ENCODE assay signal across 11 cellular contexts in the genomic region with DNA sequence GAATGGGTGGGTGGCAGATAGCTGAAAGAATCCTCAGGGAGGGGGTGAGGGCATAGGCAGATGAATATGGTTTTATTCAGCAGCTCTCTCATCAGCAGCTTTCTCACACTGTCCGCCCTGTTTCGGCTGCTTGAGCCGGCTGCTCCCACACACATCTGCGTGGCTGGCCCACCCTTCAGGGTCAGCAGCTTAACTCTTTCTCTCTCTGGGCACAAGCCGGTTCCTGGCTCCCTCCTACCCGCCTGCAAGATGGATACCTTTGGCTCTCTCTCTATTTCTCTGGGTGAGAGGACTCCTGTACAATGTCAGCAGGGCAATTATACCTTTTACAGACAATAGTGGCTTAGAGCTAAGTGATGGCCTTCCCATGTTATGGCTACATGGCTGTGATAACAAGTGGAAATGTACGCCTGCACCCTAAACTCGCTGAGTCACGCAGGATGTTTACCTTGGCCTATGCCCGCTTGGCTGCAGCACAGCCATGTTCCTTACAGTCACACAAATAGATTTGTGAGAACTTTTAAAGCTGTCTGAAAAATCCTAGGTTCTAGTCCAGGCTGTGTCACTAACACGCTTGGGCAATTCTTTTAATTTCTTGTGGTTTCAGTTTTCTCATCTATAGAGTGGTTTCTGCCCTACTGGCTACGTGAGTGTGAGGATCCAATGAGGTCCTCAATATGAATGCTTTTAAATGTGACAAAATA. TPM values are rescaled to one million over a fixed set of nuclear protein-coding genes. Genes with fewer than 3 reads are reported as not detected.
A peak's percentile ranks its signal among the peaks of the same experiment; 100 is the strongest.
DNase-seq lines count a peak whose midpoint lies in the region; ATAC-seq and TF ChIP-seq lines count a peak whose summit lies in the region.
"Had no signal": no experiment of that assay in that cellular context is flagged by ENCODE, and none has a peak within 500 bp of the region (broad histone marks: within the 10 kb centered on the region; RNA-seq: fewer than 3 reads in every experiment).

No MANE protein-coding gene starts in this region.

- H3K27ac Mint-ChIP-seq in natural killer cell treated with Interleukin-12 subunit alpha and Interleukin-12 subunit beta and Interleukin-15 and Interleukin-18, amount 100 ng/mL, for 72 hours: peak overlapping the region in 1 of 2 donors; percentile 73
- H3K27ac Mint-ChIP-seq in natural killer cell (no peak overlapping the region), T-cell (no peak overlapping the region)
- no peak overlapping the region for H3K27ac Mint-ChIP-seq in activated naive CD4-positive, alpha-beta T cell treated with anti-CD3 and anti-CD28 coated beads, Interleukin-2, amount 10 ng/mL, durations not matched to agents 7 days and 5 days
- H3K27ac Mint-ChIP-seq: type B pancreatic cell had no signal

- H3K4me1 Mint-ChIP-seq in natural killer cell treated with Interleukin-12 subunit alpha and Interleukin-12 subunit beta and Interleukin-15 and Interleukin-18, amount 100 ng/mL, for 72 hours (ENCODE audit: low read depth in 2 of 2): peaks cover 7% of the 10 kb centered on the region in 2 donors
- H3K4me1 Mint-ChIP-seq in natural killer cell (no peaks in the 10 kb centered on the region), T-cell (no peaks in the 10 kb centered on the region)
- no peaks in the 10 kb centered on the region for H3K4me1 Mint-ChIP-seq in activated naive CD4-positive, alpha-beta T cell treated with anti-CD3 and anti-CD28 coated beads, Interleukin-2, amount 10 ng/mL, durations not matched to agents 7 days and 5 days

- H3K36me3 Mint-ChIP-seq in natural killer cell treated with Interleukin-12 subunit alpha and Interleukin-12 subunit beta and Interleukin-15 and Interleukin-18, amount 100 ng/mL, for 72 hours: no peaks in the 10 kb centered on the region
- H3K36me3 Mint-ChIP-seq in natural killer cell: no peaks in the 10 kb centered on the region
- H3K36me3 Mint-ChIP-seq in T-cell: no peaks in the 10 kb centered on the region
- no peaks in the 10 kb centered on the region for H3K36me3 Mint-ChIP-seq in activated naive CD4-positive, alpha-beta T cell treated with anti-CD3 and anti-CD28 coated beads, Interleukin-2, amount 10 ng/mL, durations not matched to agents 7 days and 5 days
- H3K36me3 Mint-ChIP-seq: type B pancreatic cell had no signal

- H3K27me3 Mint-ChIP-seq in natural killer cell treated with Interleukin-12 subunit alpha and Interleukin-12 subunit beta and Interleukin-15 and Interleukin-18, amount 100 ng/mL, for 72 hours: peaks cover 11% of the 10 kb centered on the region in 2 donors
- peaks cover 6% of the 10 kb centered on the region in 2 donors for H3K27me3 Mint-ChIP-seq in natural killer cell (ENCODE audit: low read depth in 2 of 2)
- H3K27me3 Mint-ChIP-seq in T-cell: peaks cover 0 to 12% of the 10 kb centered on the region in 2 donors
- H3K27me3 Mint-ChIP-seq in activated naive CD4-positive, alpha-beta T cell treated with anti-CD3 and anti-CD28 coated beads, Interleukin-2, amount 10 ng/mL, durations not matched to agents 7 days and 5 days: peaks cover 25% of the 10 kb centered on the region
- H3K27me3 Mint-ChIP-seq: type B pancreatic cell had no signal

- no peak overlapping the region for H3K4me3 ChIP-seq in epithelial cell of esophagus (ENCODE audit: low read length)
- H3K4me3 ChIP-seq: BLaER1 had no signal

- intact Hi-C loops in natural killer cell (cut with micrococcal nuclease): no loop called here

- H3K27ac ChIP-seq in substantia nigra (ENCODE audit: low read depth, low read length, poor library complexity, severe bottlenecking): no peak overlapping the region
- H3K27ac ChIP-seq: BLaER1 had no signal

- POLR2A ChIA-PET in T-cell (lab: Charles Lee): no interaction called here

- peak; percentile 45 to 59 for ATAC-seq in natural killer cell treated with Interleukin-12 subunit alpha and Interleukin-12 subunit beta and Interleukin-15 and Interleukin-18, amount 100 ng/mL, for 72 hours
- ATAC-seq in natural killer cell (no peak), HG03469 (IDR thresholded peaks at IDR 0.05; ENCODE audit: unreplicated experiment) (peak; percentile 89), T-cell (replicated peaks in 1 of 4) (no peak)

- no peak for TF ChIP-seq CTCF in natural killer cell (IDR thresholded peaks at IDR 0.05)
- no peak for TF ChIP-seq CTCF in epithelial cell of esophagus (IDR thresholded peaks at IDR 0.05; ENCODE audit: insufficient read depth, low read depth, low read length, missing control alignments)

- DNase-seq in natural killer cell treated with Interleukin-12 subunit alpha and Interleukin-12 subunit beta and Interleukin-15 and Interleukin-18, amount 100 ng/mL, for 72 hours (ENCODE audit: low spot score): no peak
- DNase-seq in natural killer cell: no peak
- DNase-seq in epithelial cell of esophagus (ENCODE audit: low read depth): peak; percentile 61
- no peak for DNase-seq in substantia nigra (lab: John Stamatoyannopoulos, UW)
- no peak for DNase-seq in T-cell
- DNase-seq in Kasumi-1 (lab: John Stamatoyannopoulos, UW): no peak
- DNase-seq in activated naive CD4-positive, alpha-beta T cell treated with anti-CD3 and anti-CD28 coated beads, Interleukin-2, amount 10 ng/mL, durations not matched to agents 7 days and 5 days: no peak

- no peak overlapping the region for H3K4me3 Mint-ChIP-seq in natural killer cell treated with Interleukin-12 subunit alpha and Interleukin-12 subunit beta and Interleukin-15 and Interleukin-18, amount 100 ng/mL, for 72 hours
- H3K4me3 Mint-ChIP-seq in natural killer cell (no peak overlapping the region), T-cell (no peak overlapping the region)
- H3K4me3 Mint-ChIP-seq in activated naive CD4-positive, alpha-beta T cell treated with anti-CD3 and anti-CD28 coated beads, Interleukin-2, amount 10 ng/mL, durations not matched to agents 7 days and 5 days: no peak overlapping the region
- H3K4me3 Mint-ChIP-seq: type B pancreatic cell had no signal

- H3K9me3 Mint-ChIP-seq in natural killer cell treated with Interleukin-12 subunit alpha and Interleukin-12 subunit beta and Interleukin-15 and Interleukin-18, amount 100 ng/mL, for 72 hours: no peaks in the 10 kb centered on the region
- H3K9me3 Mint-ChIP-seq in natural killer cell (no peaks in the 10 kb centered on the region), T-cell (no peaks in the 10 kb centered on the region)
- no peaks in the 10 kb centered on the region for H3K9me3 Mint-ChIP-seq in activated naive CD4-positive, alpha-beta T cell treated with anti-CD3 and anti-CD28 coated beads, Interleukin-2, amount 10 ng/mL, durations not matched to agents 7 days and 5 days
- H3K9me3 Mint-ChIP-seq: type B pancreatic cell had no signal

- CTCF ChIA-PET in T-cell (lab: Charles Lee): interaction anchor here in 1 of 2 donors (1.0 kb wide), 1 partner anchor 365 kb away, joined by 6 read pairs; no protein-coding TSS in a partner anchor
- CTCF ChIA-PET in activated naive CD4-positive, alpha-beta T cell treated with anti-CD3 and anti-CD28 coated beads, Interleukin-2, amount 10 ng/mL, durations not matched to agents 7 days and 5 days (lab: Charles Lee): no interaction called here

RNA-seq across cellular contexts. Expression of a gene that starts 4.1 kb away (rescaled TPM):
- not detected for total RNA-seq in natural killer cell treated with Interleukin-12 subunit alpha and Interleukin-12 subunit beta and Interleukin-15 and Interleukin-18, amount 100 ng/mL, for 72 hours
- not detected for total RNA-seq in natural killer cell
- total RNA-seq in T-cell: not detected
- total RNA-seq: T-helper 2 cell treated with Interferon-gamma antibody and Interleukin-4, amounts not matched to agents 100 ng/mL and 5 ng/mL, for 36 hours had no signal

Comparison
In these comparisons a context has a peak if more than half of its experiments do, and no peak if none do; other contexts are left out.
1. ATAC-seq: peak in natural killer cell treated with Interleukin-12 subunit alpha and Interleukin-12 subunit beta and Interleukin-15 and Interleukin-18, amount 100 ng/mL, for 72 hours (2 of 2) and HG03469 (single experiment); none in natural killer cell (0 of 3) and T-cell (0 of 4).